Comparison of ENCODE assay signal across 8 cellular contexts in genomic region chr2:12718662-12719399, GRCh38. TPM values are rescaled to one million over a fixed set of nuclear protein-coding genes. Genes with fewer than 3 reads are reported as not detected.
DNase-seq lines count a peak whose midpoint lies in the region; ATAC-seq and TF ChIP-seq lines count a peak whose summit lies in the region.

No MANE protein-coding gene starts in this region.

- no peaks in the 10 kb centered on the region for H3K9me2 ChIP-seq in hepatocyte (replicated peaks; ENCODE audit: insufficient read depth)

- WGBS in hepatocyte (ENCODE audit: low lambda C conversion rate, missing lambda C conversion rate): under 1% methylated on average over 30 of the region's 36 CpGs

- peak overlapping the region; percentile 84 for H3K4me2 ChIP-seq in hepatocyte

- peak overlapping the region; percentile 70 for H2AFZ ChIP-seq in hepatocyte

- no peaks in the 10 kb centered on the region for H3K36me3 ChIP-seq in hepatocyte (replicated peaks; ENCODE audit: insufficient read depth, low read depth)

- ATAC-seq in GM18858 (IDR thresholded peaks at IDR 0.05; ENCODE audit: unreplicated experiment) (no peak), GM21825 (IDR thresholded peaks at IDR 0.05; ENCODE audit: unreplicated experiment) (no peak)

- peak overlapping the region; percentile 70 for H3K4me3 ChIP-seq in NB4 (ENCODE audit: low read depth, low read length)
- H3K4me3 ChIP-seq in hepatocyte: peak overlapping the region; percentile 99
- H3K4me3 ChIP-seq in skin epidermis: peak overlapping the region; percentile 46 to 77 (median 70)

- H3K79me2 ChIP-seq in hepatocyte: peaks cover 62% of the 10 kb centered on the region

- no peaks in the 10 kb centered on the region for H3K27me3 ChIP-seq in hepatocyte

- TF ChIP-seq POLR2A in NB4 (IDR thresholded peaks at IDR 0.05; ENCODE audit: extremely low read depth, insufficient read length): no peak

- H4K20me1 ChIP-seq in hepatocyte (ENCODE audit: insufficient read depth, poor library complexity, severe bottlenecking): peaks cover 30% of the 10 kb centered on the region

- no peaks in the 10 kb centered on the region for H3K9me3 ChIP-seq in hepatocyte (ENCODE audit: low read depth)

- DNase-seq in AG20443 (ENCODE audit: low spot score) (peak; percentile 31), NB4 (ENCODE audit: low read depth) (no peak), hepatocyte (ENCODE audit: low spot score) (peak; percentile 17), UCSD-AML1 (lab: John Stamatoyannopoulos, UW; ENCODE audit: unreplicated experiment) (no peak)
- peak; percentile 36 for DNase-seq in activated T-helper 9 cell treated with anti-CD3 and anti-CD28 coated beads, Interleukin-2, amount 50 U/mL, for 16 hours (ENCODE audit: low read depth)

- TF ChIP-seq CTCF in NB4 (IDR thresholded peaks at IDR 0.05; ENCODE audit: low read depth, low read length) (no peak), hepatocyte (IDR thresholded peaks at IDR 0.05; ENCODE audit: poor library complexity) (no peak)

- H3K4me1 ChIP-seq in hepatocyte (ENCODE audit: insufficient read depth): peaks cover 28% of the 10 kb centered on the region

- H3K27ac ChIP-seq in hepatocyte (peak overlapping the region; percentile 83), skin epidermis (peak overlapping the region; percentile 54 to 97 (median 91))

RNA-seq across cellular contexts. Expression of gene TRIB2, which starts 2.1 kb away (rescaled TPM):
- total RNA-seq in hepatocyte: 27.2 and 28.0 TPM in 2 replicates
- 18.5 and 19.2 TPM in 2 replicates for polyA plus RNA-seq in hepatocyte

Comparison
In these comparisons a context has a peak if more than half of its experiments do, and no peak if none do; other contexts are left out.
1. DNase-seq: peak in AG20443 (single experiment), activated T-helper 9 cell treated with anti-CD3 and anti-CD28 coated beads, Interleukin-2, amount 50 U/mL, for 16 hours (single experiment) and hepatocyte (single experiment); none in NB4 (single experiment) and UCSD-AML1 (single experiment).
2. Peak in every context shown above with its lines, with median percentiles within 50 percentile points of each other: H3K4me3 ChIP-seq.